In genomic region chr10:31887850-31888249, GRCh38 we compare ENCODE assay signal across 27 cellular contexts. TPM values are rescaled to one million over a fixed set of nuclear protein-coding genes. Genes with fewer than 3 reads are reported as not detected.
DNase-seq lines count a peak whose midpoint lies in the region; ATAC-seq, FAIRE-seq and TF ChIP-seq lines count a peak whose summit lies in the region.
"Had no signal": no experiment of that assay in that cellular context is flagged by ENCODE, and none has a peak within 500 bp of the region (broad histone marks: within the 10 kb centered on the region; RNA-seq: fewer than 3 reads in every experiment).

No MANE protein-coding gene starts in this region.

- POLR2A ChIA-PET in H1 (lab: Charles Lee; ENCODE audit: partially characterized antibody): no interaction called here

- H3K18ac ChIP-seq in H1 (ENCODE audit: extremely low read depth, low read length): no peak overlapping the region; the same call in 1 of the 2 replicates

- H3K4me1 ChIP-seq in H1 (replicated peaks in 1 of 4; ENCODE audit: control insufficient read depth in 3 of 4, insufficient read depth in 4 of 4, low read length in 3 of 4) (no peaks in the 10 kb centered on the region), transverse colon (peaks cover 2 to 24% (median 14%) of the 10 kb centered on the region in 4 donors), GM23338 (ENCODE audit: insufficient read depth) (peaks cover 8% of the 10 kb centered on the region; the same call in 1 of the 2 replicates)

- in situ Hi-C loops in transverse colon (cut with MboI; ENCODE audit: low pct_ligation_motif_present in 1 of 4, low pct_unique_long_range_greater_than_20kb in 1 of 4, low sequenced_read_pairs in 3 of 4): no loop called here

- H3K27ac ChIP-seq in H1 (ENCODE audit: low read depth, low read length) (no peak overlapping the region), transverse colon (peak overlapping the region in 1 of 4 donors; percentile 16), GM23338 (ENCODE audit: low read depth) (no peak overlapping the region)
- H3K27ac ChIP-seq: coronary artery had no signal

- TF ChIP-seq CTCF in H1 (IDR thresholded peaks at IDR 0.05; ENCODE audit: control extremely low read depth in 1 of 3, insufficient read depth in 1 of 3, low read depth in 1 of 3, low read length in 3 of 3) (no peak), nephron (IDR thresholded peaks at IDR 0.05; ENCODE audit: unreplicated experiment in 3 of 3) (no peak), transverse colon (IDR thresholded peaks at IDR 0.05) (no peak), GM23338 (conservative IDR thresholded peaks at IDR 0.05; ENCODE audit: low read depth in 2 of 2) (no peak)

- no peak overlapping the region for H2BK12ac ChIP-seq in H1 (ENCODE audit: low read depth, low read length)

- no peaks in the 10 kb centered on the region for H3K9me3 ChIP-seq in H1 (ENCODE audit: insufficient read depth in 2 of 2, low read depth in 1 of 2, low read length in 1 of 2)
- no peaks in the 10 kb centered on the region for H3K9me3 ChIP-seq in transverse colon
- H3K9me3 ChIP-seq: left ventricle myocardium inferior had no signal

- H2BK15ac ChIP-seq in H1 (ENCODE audit: low read length): no peak overlapping the region

- H3K9ac ChIP-seq in H1 (replicated peaks in 1 of 4; ENCODE audit: extremely low read depth in 1 of 4, low read depth in 3 of 4, low read length in 3 of 4): no peak overlapping the region

- no peak overlapping the region for H2BK5ac ChIP-seq in H1 (ENCODE audit: low read depth, low read length)

- no peaks in the 10 kb centered on the region for H3F3A ChIP-seq in GM23338 (replicated peaks; ENCODE audit: low read depth)

- H3K36me3 Mint-ChIP-seq in nephron (ENCODE audit: low read depth) (peaks cover 32% of the 10 kb centered on the region), GM23338 (ENCODE audit: low read depth) (peaks cover 7% of the 10 kb centered on the region; the same call in 2 of the 3 replicates)
- H3K36me3 Mint-ChIP-seq: natural killer cell treated with Interleukin-12 subunit alpha and Interleukin-12 subunit beta and Interleukin-15 and Interleukin-18, amount 100 ng/mL, for 72 hours had no signal

- no peak overlapping the region for H3K14ac ChIP-seq in H1 (ENCODE audit: insufficient read length)

- H2AFZ ChIP-seq in H1 (ENCODE audit: low read length) (no peak overlapping the region), GM23338 (no peak overlapping the region)

- H3K4me3 ChIP-seq in H1 (ENCODE audit: extremely low read depth in 1 of 4, insufficient read depth in 2 of 4, low read depth in 3 of 4, low read length in 4 of 4) (no peak overlapping the region), transverse colon (no peak overlapping the region), GM23338 (no peak overlapping the region)
- H3K4me3 ChIP-seq: coronary artery, left ventricle myocardium inferior, smooth muscle cell had no signal

- TF ChIP-seq POLR2A in H1 (IDR thresholded peaks at IDR 0.05; ENCODE audit: control extremely low read depth in 1 of 2, low read depth in 2 of 2, low read length in 2 of 2) (no peak), transverse colon (IDR thresholded peaks at IDR 0.05) (no peak)

- H3K4me1 Mint-ChIP-seq in nephron (peaks cover 20% of the 10 kb centered on the region), GM23338 (peaks cover 26% of the 10 kb centered on the region)

- H4K8ac ChIP-seq in H1 (ENCODE audit: extremely low read depth, insufficient read depth, low read length): no peak overlapping the region

- no peak for TF ChIP-seq EP300 in H1 (IDR thresholded peaks at IDR 0.05; ENCODE audit: borderline replicate concordance in 1 of 2, low read depth in 2 of 2, low read length in 2 of 2)
- TF ChIP-seq EP300 in transverse colon (IDR thresholded peaks at IDR 0.05; ENCODE audit: low read depth): no peak

- CTCF ChIA-PET in H1 (lab: Charles Lee; ENCODE audit: partially characterized antibody): no interaction called here

- FAIRE-seq in H1 (lab: Jason Lieb, UNC): no peak
- FAIRE-seq: A204.1, GM18507, islet of Langerhans, RCC 7860 had no signal

- H3K27me3 Mint-ChIP-seq in nephron (ENCODE audit: low read depth) (no peaks in the 10 kb centered on the region), GM23338 (ENCODE audit: insufficient read depth, low read depth, poor library complexity) (no peaks in the 10 kb centered on the region)
- H3K27me3 Mint-ChIP-seq: activated naive CD8-positive, alpha-beta T cell; CD4-positive, CD25-positive, alpha-beta regulatory T cell; effector memory CD8-positive, alpha-beta T cell; IgD-negative memory B cell; natural killer cell treated with Interleukin-12 subunit alpha and Interleukin-12 subunit beta and Interleukin-15 and Interleukin-18, amount 100 ng/mL, for 72 hours; stimulated activated naive CD8-positive, alpha-beta T cell treated with anti-CD3 and anti-CD28 coated beads, Interleukin-15, Interleukin-2, amounts not matched to agents 100 ng/mL and 50 ng/mL, for 24 hours had no signal

- H3K23me2 ChIP-seq in H1 (ENCODE audit: low read depth, low read length): no peaks in the 10 kb centered on the region

- H4K20me1 ChIP-seq in H1 (replicated peaks in 1 of 2; ENCODE audit: control insufficient read depth in 1 of 2, insufficient read depth in 2 of 2, low read length in 2 of 2): no peaks in the 10 kb centered on the region
- H4K20me1 ChIP-seq in GM23338 (replicated peaks; ENCODE audit: insufficient read depth): peaks cover 17% of the 10 kb centered on the region

- DNase-seq in left ventricle myocardium superior: no peak
- no peak for DNase-seq in Right ventricle myocardium superior
- no peak for DNase-seq in H1 (ENCODE audit: low read depth in 1 of 2, low spot score in 2 of 2)
- DNase-seq in transverse colon: peak; percentile 18
- no peak for DNase-seq in NCI-H510A (lab: John Stamatoyannopoulos, UW)
- DNase-seq in GM23338 (ENCODE audit: low spot score): no peak
- DNase-seq: activated CD8-positive, alpha-beta T cell treated with anti-CD3 and anti-CD28 coated beads, Interleukin-2, amount 10 ng/mL, durations not matched to agents 7 days and 5 days; CD4-positive, CD25-positive, alpha-beta regulatory T cell; effector memory CD8-positive, alpha-beta T cell; erythroblast; H7; left ventricle myocardium inferior; NCI-H1092; NCI-H1694; NCI-H446 had no signal

- H3K23ac ChIP-seq in H1 (ENCODE audit: insufficient read length): no peak overlapping the region

- ATAC-seq in left ventricle myocardium superior (peak; percentile 43), Right ventricle myocardium superior (ENCODE audit: poor library complexity) (no peak), GM23338 (no peak), GM19467 (IDR thresholded peaks at IDR 0.05; ENCODE audit: unreplicated experiment) (no peak)
- ATAC-seq: activated CD8-positive, alpha-beta T cell treated with anti-CD3 and anti-CD28 coated beads, Interleukin-2, amount 10 ng/mL, durations not matched to agents 7 days and 5 days; effector memory CD8-positive, alpha-beta T cell; natural killer cell treated with Interleukin-12 subunit alpha and Interleukin-12 subunit beta and Interleukin-15 and Interleukin-18, amount 100 ng/mL, for 72 hours had no signal

- intact Hi-C loops in left ventricle myocardium superior (cut with micrococcal nuclease): no loop called here
- intact Hi-C loops in Right ventricle myocardium superior (cut with DNase I): no loop called here
- intact Hi-C loops in transverse colon (cut with DNase I; ENCODE audit: low total_unique reads): no loop called here

- no peak for TF ChIP-seq RAD21 in H1 (IDR thresholded peaks at IDR 0.05 in 1 of 2, conservative IDR thresholded peaks at IDR 0.05 in 1 of 2; ENCODE audit: low read depth in 2 of 2, low read length in 2 of 2)

- peaks cover 2% of the 10 kb centered on the region; the same call in 1 of the 2 replicates for H3K79me1 ChIP-seq in H1 (ENCODE audit: low read depth, low read length)

- H3K4me3 Mint-ChIP-seq in nephron (no peak overlapping the region), GM23338 (no peak overlapping the region)
- H3K4me3 Mint-ChIP-seq: activated CD8-positive, alpha-beta T cell treated with anti-CD3 and anti-CD28 coated beads, Interleukin-2, amount 10 ng/mL, durations not matched to agents 7 days and 5 days; activated naive CD8-positive, alpha-beta T cell; CD4-positive, CD25-positive, alpha-beta regulatory T cell; effector memory CD8-positive, alpha-beta T cell; IgD-negative memory B cell; natural killer cell treated with Interleukin-12 subunit alpha and Interleukin-12 subunit beta and Interleukin-15 and Interleukin-18, amount 100 ng/mL, for 72 hours; stimulated activated naive CD8-positive, alpha-beta T cell treated with anti-CD3 and anti-CD28 coated beads, Interleukin-15, Interleukin-2, amounts not matched to agents 100 ng/mL and 50 ng/mL, for 24 hours had no signal

- H4K5ac ChIP-seq in H1 (ENCODE audit: insufficient read length, low read depth, low read length): no peak overlapping the region

- H3K27ac Mint-ChIP-seq in nephron: peak overlapping the region; percentile 19 to 37 (median 29)
- no peak overlapping the region for H3K27ac Mint-ChIP-seq in GM23338
- H3K27ac Mint-ChIP-seq: activated CD8-positive, alpha-beta T cell treated with anti-CD3 and anti-CD28 coated beads, Interleukin-2, amount 10 ng/mL, durations not matched to agents 7 days and 5 days; activated naive CD8-positive, alpha-beta T cell; natural killer cell treated with Interleukin-12 subunit alpha and Interleukin-12 subunit beta and Interleukin-15 and Interleukin-18, amount 100 ng/mL, for 72 hours; stimulated activated naive CD8-positive, alpha-beta T cell treated with anti-CD3 and anti-CD28 coated beads, Interleukin-15, Interleukin-2, amounts not matched to agents 100 ng/mL and 50 ng/mL, for 24 hours had no signal

- no peaks in the 10 kb centered on the region for H3K9me2 ChIP-seq in GM23338 (ENCODE audit: insufficient read depth)

- H2BK20ac ChIP-seq in H1 (ENCODE audit: low read length): no peak overlapping the region

- no peak overlapping the region for H2BK120ac ChIP-seq in H1 (replicated peaks; ENCODE audit: low read depth, low read length)

- H3K9me3 Mint-ChIP-seq in nephron (peaks cover 6% of the 10 kb centered on the region), GM23338 (no peaks in the 10 kb centered on the region)
- H3K9me3 Mint-ChIP-seq: CD4-positive, CD25-positive, alpha-beta regulatory T cell; effector memory CD8-positive, alpha-beta T cell; IgD-negative memory B cell; natural killer cell treated with Interleukin-12 subunit alpha and Interleukin-12 subunit beta and Interleukin-15 and Interleukin-18, amount 100 ng/mL, for 72 hours; stimulated activated naive CD8-positive, alpha-beta T cell treated with anti-CD3 and anti-CD28 coated beads, Interleukin-15, Interleukin-2, amounts not matched to agents 100 ng/mL and 50 ng/mL, for 24 hours had no signal

- no peak overlapping the region for H3K56ac ChIP-seq in H1 (replicated peaks; ENCODE audit: insufficient read length, low read depth, low read length)

- no peak overlapping the region for H3K4ac ChIP-seq in H1 (replicated peaks; ENCODE audit: insufficient read length, low read depth, low read length)

- no peak overlapping the region for H3K4me2 ChIP-seq in H1 (ENCODE audit: insufficient read depth in 1 of 2, low read depth in 2 of 2, low read length in 2 of 2)
- H3K4me2 ChIP-seq in GM23338: no peak overlapping the region
- H3K4me2 ChIP-seq: smooth muscle cell had no signal

- 99% methylated on average over 7 of the region's 7 CpGs; no CpG with 5 or more reads in 1 of the 2 experiments for WGBS in H1 (ENCODE audit: extremely low coverage in 1 of 2, insufficient coverage in 1 of 2, insufficient read length in 1 of 2, insufficient replicate concordance in 2 of 2, low coverage in 1 of 2, low lambda C conversion rate in 2 of 2, missing lambda C conversion rate in 1 of 2), 2 experiments
- WGBS in transverse colon (ENCODE audit: low coverage in 1 of 2), 2 donors: 92 to 100% methylated on average over 4 to 7 of the region's 7 CpGs

- H4K91ac ChIP-seq in H1 (replicated peaks; ENCODE audit: insufficient read length, low read length): no peak overlapping the region

- H3K79me2 ChIP-seq in H1 (ENCODE audit: control insufficient read depth in 1 of 2, insufficient read depth in 2 of 2, low read length in 2 of 2): peaks cover 0 to 63% of the 10 kb centered on the region in 2 experiments; a peak in 2 of 4 replicates
- H3K79me2 ChIP-seq in GM23338 (replicated peaks; ENCODE audit: insufficient read depth): peaks cover 99% of the 10 kb centered on the region

- H3K27me3 ChIP-seq in H1 (replicated peaks in 1 of 4; ENCODE audit: control insufficient read depth in 3 of 4, extremely low read depth in 1 of 4, insufficient read depth in 3 of 4, low read length in 3 of 4) (no peaks in the 10 kb centered on the region), transverse colon (no peaks in the 10 kb centered on the region), GM23338 (ENCODE audit: insufficient read depth) (no peaks in the 10 kb centered on the region)

- no peaks in the 10 kb centered on the region for H3K36me3 ChIP-seq in H1 (ENCODE audit: control insufficient read depth in 2 of 4, insufficient read depth in 4 of 4, low read length in 3 of 4)
- no peaks in the 10 kb centered on the region for H3K36me3 ChIP-seq in transverse colon
- no peaks in the 10 kb centered on the region; the same call in 1 of the 2 replicates for H3K36me3 ChIP-seq in GM23338 (ENCODE audit: insufficient read depth)
- H3K36me3 ChIP-seq: left ventricle myocardium inferior had no signal

- H2AK5ac ChIP-seq in H1 (ENCODE audit: low read depth, low read length): 0 out of 2 replicates have a peak overlapping the region, but pooled peaks have one; percentile 15

RNA-seq across cellular contexts. Expression of gene ARHGAP12, which starts 40.8 kb away (rescaled TPM):
- total RNA-seq in left ventricle myocardium superior (21.1 TPM), Right ventricle myocardium superior (21.7 TPM), transverse colon (10 to 100 TPM; 19.9 to 60.5 (median 46.1) TPM)
- 39.0 and 40.9 TPM in 2 replicates for total RNA-seq in H1 (2021; fragmentation: NEBNext Ultra II Directional; extraction: Animal tissue kit (Norgen Biotek cat#: 25700))
- polyA plus RNA-seq in H1 (2011; rRNA removed) (5.6 and 10.1 TPM in 2 replicates), GM23338 (2016; fragmentation: Nextera tagmentation; extraction: Ambion mirVana) (27.5 and 31.7 TPM in 2 replicates)
- 14.3 TPM for polyA plus RNA-seq in H1 (2011; cell fraction: cytosol; rRNA removed)
- polyA plus RNA-seq in H1 (2011; cell fraction: nucleus; rRNA removed): 6.2 TPM
- polyA plus RNA-seq in H1 (2012, experiment 1 of 2): 12.1 to 26.3 TPM (median 16.0 TPM) in 4 replicates
- polyA plus RNA-seq in H1 (2012, experiment 2 of 2): 2.2 TPM
- polyA plus RNA-seq in H1 (2013, experiment 1 of 2): 27.0 TPM
- polyA plus RNA-seq in H1 (2013, experiment 2 of 2): 30.0 TPM
- 26.4 and 35.0 TPM in 2 replicates for polyA minus RNA-seq in H1 (2011; rRNA and poly(A)+ RNA removed)
- polyA minus RNA-seq in H1 (2011; cell fraction: cytosol; rRNA and poly(A)+ RNA removed): 23.9 TPM
- polyA minus RNA-seq in H1 (2011; cell fraction: nucleus; rRNA and poly(A)+ RNA removed): 57.9 TPM
- 49.7 and 50.7 TPM in 2 replicates for total RNA-seq in GM23338 (2014; rRNA removed; shearing (Covaris generic))
